In the genomic region with DNA sequence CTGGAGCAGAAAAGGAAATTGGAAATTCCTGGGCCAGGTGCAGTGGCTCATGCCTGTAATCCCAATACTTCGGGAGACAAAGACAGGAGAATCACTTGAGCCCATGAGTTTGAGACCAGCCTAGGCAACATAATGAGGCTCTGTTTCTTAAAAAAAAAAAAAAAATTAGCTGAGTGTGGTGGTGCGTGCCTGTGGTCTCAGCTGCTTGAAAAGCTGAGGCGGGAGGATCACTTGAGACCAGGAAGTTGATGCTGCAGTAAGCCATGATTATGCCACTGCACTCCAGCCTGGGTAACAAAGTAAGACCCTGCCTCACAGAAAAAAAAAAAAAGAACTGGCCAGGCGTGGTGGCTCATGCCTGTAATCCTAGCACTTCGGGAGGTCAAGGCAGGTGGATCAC, we compare ENCODE assay signal across 21 cellular contexts. TPM values are rescaled to one million over a fixed set of nuclear protein-coding genes. Genes with fewer than 3 reads are reported as not detected.
A peak's percentile ranks its signal among the peaks of the same experiment; 100 is the strongest.
DNase-seq lines count a peak whose midpoint lies in the region; ATAC-seq and TF ChIP-seq lines count a peak whose summit lies in the region.
"Had no signal": no experiment of that assay in that cellular context is flagged by ENCODE, and none has a peak within 500 bp of the region (broad histone marks: within the 10 kb centered on the region; RNA-seq: fewer than 3 reads in every experiment).

No MANE protein-coding gene starts in this region.

- no peak for TF ChIP-seq POLR2A in upper lobe of left lung (IDR thresholded peaks at IDR 0.05)

- H3F3A ChIP-seq in GM23338 (replicated peaks; ENCODE audit: low read depth): no peaks in the 10 kb centered on the region

- in situ Hi-C loops in SK-MEL-5 (cut with HindIII; ENCODE audit: low pct_unique_long_range_greater_than_20kb, low sequenced_read_pairs): no loop called here

- H3K27me3 ChIP-seq in GM23338 (ENCODE audit: insufficient read depth) (no peaks in the 10 kb centered on the region), upper lobe of left lung (no peaks in the 10 kb centered on the region)
- H3K27me3 ChIP-seq: SJSA1 had no signal

- no peak for TF ChIP-seq EP300 in upper lobe of left lung (IDR thresholded peaks at IDR 0.05)

- H3K4me3 ChIP-seq in GM23338 (no peak overlapping the region), upper lobe of left lung (no peak overlapping the region)
- H3K4me3 ChIP-seq: A549, K562, SJSA1 had no signal

- H3K4me1 ChIP-seq in GM23338 (ENCODE audit: insufficient read depth): 0 out of 2 replicates have a peak, but pooled peaks cover 3% of the 10 kb centered on the region
- H3K4me1 ChIP-seq in upper lobe of left lung: no peaks in the 10 kb centered on the region
- H3K4me1 ChIP-seq: A549, SJSA1 had no signal

- H3K4me2 ChIP-seq in GM23338: no peak overlapping the region
- H3K4me2 ChIP-seq: A549 had no signal

- H3K27me3 Mint-ChIP-seq in activated T-cell treated with anti-CD3 and anti-CD28 coated beads, Interleukin-2, amount 50 U/mL, for 24 hours: no peaks in the 10 kb centered on the region
- H3K27me3 Mint-ChIP-seq in GM23338 (ENCODE audit: insufficient read depth, low read depth, poor library complexity) (no peaks in the 10 kb centered on the region), memory B cell (no peaks in the 10 kb centered on the region)
- H3K27me3 Mint-ChIP-seq: B cell had no signal

- 90 to 95% methylated on average over 5 of the region's 5 CpGs for WGBS in upper lobe of left lung, 2 donors

- no peaks in the 10 kb centered on the region for H3K4me1 Mint-ChIP-seq in activated T-cell treated with anti-CD3 and anti-CD28 coated beads, Interleukin-2, amount 50 U/mL, for 24 hours (ENCODE audit: low read depth)
- H3K4me1 Mint-ChIP-seq in GM23338 (no peaks in the 10 kb centered on the region), memory B cell (peaks cover 3% of the 10 kb centered on the region)
- H3K4me1 Mint-ChIP-seq: B cell, CD14-positive monocyte had no signal

- DNase-seq in activated T-cell treated with anti-CD3 and anti-CD28 coated beads, Interleukin-2, amount 50 U/mL, for 24 hours: no peak
- no peak for DNase-seq in activated T-cell treated with anti-CD3 and anti-CD28 coated beads, Interleukin-2, amount 50 U/mL, for 48 hours
- DNase-seq in GM23338 (ENCODE audit: low spot score): no peak
- DNase-seq in SK-MEL-5 (ENCODE audit: low read depth, low spot score): peak; percentile 67
- DNase-seq in memory B cell (ENCODE audit: low spot score in 2 of 2): no peak
- DNase-seq in putamen (ENCODE audit: low spot score): no peak
- no peak for DNase-seq in upper lobe of left lung
- DNase-seq: GDM1, MM.1S, NCI-H1048, NCI-H1417 treated with DMSO at 0.1 percent for 48 hours, NCI-H187, NCI-H2171, NCI-H446, NCI-H526, OCI-M1 had no signal

- peaks cover 69% of the 10 kb centered on the region for H3K36me3 Mint-ChIP-seq in activated T-cell treated with anti-CD3 and anti-CD28 coated beads, Interleukin-2, amount 50 U/mL, for 24 hours (ENCODE audit: low read depth)
- H3K36me3 Mint-ChIP-seq in GM23338 (ENCODE audit: low read depth): peaks cover 19% of the 10 kb centered on the region; the same call in 2 of the 3 replicates
- peaks cover 27% of the 10 kb centered on the region for H3K36me3 Mint-ChIP-seq in memory B cell

- H4K20me1 ChIP-seq in GM23338 (replicated peaks; ENCODE audit: insufficient read depth): no peaks in the 10 kb centered on the region

- TF ChIP-seq CTCF in GM23338 (conservative IDR thresholded peaks at IDR 0.05; ENCODE audit: low read depth in 2 of 2): no peak
- TF ChIP-seq CTCF in upper lobe of left lung (IDR thresholded peaks at IDR 0.05): no peak

- no peak; the same call in 1 of the 3 replicates for ATAC-seq in GM23338
- no peak for ATAC-seq in memory B cell (ENCODE audit: low read depth)
- ATAC-seq in upper lobe of left lung (ENCODE audit: low FRiP score in 2 of 2): no peak
- ATAC-seq: A549, K562 had no signal

- no peaks in the 10 kb centered on the region for H3K9me2 ChIP-seq in GM23338 (ENCODE audit: insufficient read depth)

- no peak overlapping the region for H2AFZ ChIP-seq in GM23338

- no peak overlapping the region for H3K4me3 Mint-ChIP-seq in activated T-cell treated with anti-CD3 and anti-CD28 coated beads, Interleukin-2, amount 50 U/mL, for 24 hours
- H3K4me3 Mint-ChIP-seq in GM23338 (no peak overlapping the region), memory B cell (no peak overlapping the region)
- H3K4me3 Mint-ChIP-seq: B cell, CD14-positive monocyte had no signal

- peak overlapping the region; percentile 44 for H3K27ac Mint-ChIP-seq in activated T-cell treated with anti-CD3 and anti-CD28 coated beads, Interleukin-2, amount 50 U/mL, for 24 hours
- no peak overlapping the region for H3K27ac Mint-ChIP-seq in GM23338
- peak overlapping the region; percentile 50 for H3K27ac Mint-ChIP-seq in memory B cell
- H3K27ac Mint-ChIP-seq: B cell had no signal

- H3K9me3 Mint-ChIP-seq in activated T-cell treated with anti-CD3 and anti-CD28 coated beads, Interleukin-2, amount 50 U/mL, for 24 hours: no peaks in the 10 kb centered on the region
- H3K9me3 Mint-ChIP-seq in GM23338: no peaks in the 10 kb centered on the region
- no peaks in the 10 kb centered on the region for H3K9me3 Mint-ChIP-seq in memory B cell
- H3K9me3 Mint-ChIP-seq: CD14-positive monocyte had no signal

- no peaks in the 10 kb centered on the region for H3K79me2 ChIP-seq in GM23338 (replicated peaks; ENCODE audit: insufficient read depth)

- H3K9me3 ChIP-seq in upper lobe of left lung: no peaks in the 10 kb centered on the region
- H3K9me3 ChIP-seq: A549, SJSA1 had no signal

- peak overlapping the region; percentile 64 for H3K27ac ChIP-seq in GM23338 (ENCODE audit: low read depth)
- no peak overlapping the region for H3K27ac ChIP-seq in upper lobe of left lung
- H3K27ac ChIP-seq: A549, SJSA1 had no signal

- peaks cover 8% of the 10 kb centered on the region; the same call in 1 of the 2 replicates for H3K36me3 ChIP-seq in GM23338 (ENCODE audit: insufficient read depth)
- H3K36me3 ChIP-seq in upper lobe of left lung: peaks cover 0 to 48% (median 6%) of the 10 kb centered on the region in 4 donors

TF ChIP-seq in GM23338, 12 proteins besides CTCF, POLR2A, EP300 and RAD21 (continues in another document):
- TF ChIP-seq CREB1 (CRISPR knock-in tag; IDR thresholded peaks at IDR 0.05; ENCODE audit: low read depth) (no peak), ZNF331 (CRISPR knock-in tag; IDR thresholded peaks at IDR 0.05; ENCODE audit: low read depth) (no peak), NANOG (IDR thresholded peaks at IDR 0.05; ENCODE audit: borderline replicate concordance) (no peak), EZH2 (IDR thresholded peaks at IDR 0.05; ENCODE audit: low read depth, unreplicated experiment) (no peak), ZNF114 (CRISPR knock-in tag; IDR thresholded peaks at IDR 0.05) (no peak)

RNA-seq across cellular contexts. Expression of a gene that starts 56.7 kb away (rescaled TPM):
- total RNA-seq in GM23338 (2014; rRNA removed; shearing (Covaris generic)): 170 and 182 TPM in 2 replicates
- polyA plus RNA-seq in GM23338 (2016; fragmentation: Nextera tagmentation; extraction: Ambion mirVana): 311 and 372 TPM in 2 replicates
- total RNA-seq in SK-MEL-5 (2014; rRNA removed; shearing (Covaris generic)): 73.3 and 77.3 TPM in 2 replicates
- polyA plus RNA-seq in SK-MEL-5 (2015; cell fraction: cytosol; rRNA removed): 58.7 and 75.3 TPM in 2 replicates
- polyA plus RNA-seq in SK-MEL-5 (2015; cell fraction: nucleus; rRNA removed): 1,561 and 1,859 TPM in 2 replicates
- 100 to 1,000 TPM in 5 of 6 donors, 10 to 100 TPM in 1; 97.6 to 662 (median 145) TPM for total RNA-seq in upper lobe of left lung
